ENCODE assay signal across 20 cellular contexts in the genomic region with DNA sequence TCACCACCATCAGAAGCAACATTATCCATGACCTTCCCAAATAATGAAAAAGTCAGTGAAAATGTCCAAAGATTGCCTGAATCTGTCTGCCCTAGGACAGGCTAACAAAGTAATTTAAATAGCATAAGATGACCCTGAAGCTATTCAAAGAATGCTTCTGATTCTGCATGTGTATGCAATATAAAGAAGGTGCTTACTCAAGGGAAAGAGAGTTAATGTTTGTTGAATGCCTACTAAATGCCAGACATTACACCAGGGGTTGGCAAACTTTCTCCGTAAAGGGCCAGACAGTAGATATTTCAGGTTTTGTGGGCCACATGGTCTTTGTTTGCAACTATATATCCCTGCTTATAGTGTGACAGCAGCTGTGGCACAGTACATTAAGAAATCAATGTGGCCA.
DNase-seq lines count a peak whose midpoint lies in the region; ATAC-seq and TF ChIP-seq lines count a peak whose summit lies in the region.
"Had no signal": no experiment of that assay in that cellular context is flagged by ENCODE, and none has a peak within 500 bp of the region (broad histone marks: within the 10 kb centered on the region; RNA-seq: fewer than 3 reads in every experiment).

No MANE protein-coding gene starts in this region.

- H3K27me3 Mint-ChIP-seq in GM23338 (ENCODE audit: insufficient read depth, low read depth, poor library complexity) (peaks cover 4% of the 10 kb centered on the region), type B pancreatic cell (no peaks in the 10 kb centered on the region)
- no peaks in the 10 kb centered on the region for H3K27me3 Mint-ChIP-seq in activated T-cell treated with anti-CD3 and anti-CD28 coated beads, Interleukin-2, amount 50 U/mL, for 4 hours (ENCODE audit: low read depth)
- H3K27me3 Mint-ChIP-seq: CD8-positive, alpha-beta memory T cell had no signal

- H3K27ac Mint-ChIP-seq in GM23338 (peak overlapping the region; percentile 86), type B pancreatic cell (no peak overlapping the region)
- H3K27ac Mint-ChIP-seq: CD8-positive, alpha-beta memory T cell had no signal

- no peak overlapping the region for H3K4me2 ChIP-seq in GM23338
- H3K4me2 ChIP-seq: KMS-11 had no signal

- ATAC-seq in GM23338 (peak; percentile 50), lower lobe of right lung (peak in 1 of 2 donors; percentile 7)
- no peak for ATAC-seq in activated T-cell treated with anti-CD3 and anti-CD28 coated beads, Interleukin-2, amount 50 U/mL, for 4 hours
- ATAC-seq: PC-3, SK-N-SH treated with all-trans-retinoic acid at 6 μM for 48 hours had no signal

- H3K4me1 ChIP-seq in GM23338 (ENCODE audit: insufficient read depth) (no peaks in the 10 kb centered on the region; the same call in none of the 2 replicates), lower lobe of right lung (peaks cover 13% of the 10 kb centered on the region), transverse colon (peaks cover 0 to 20% (median 7%) of the 10 kb centered on the region in 4 donors)

- in situ Hi-C loops in transverse colon (cut with MboI; ENCODE audit: low pct_ligation_motif_present in 1 of 4, low pct_unique_long_range_greater_than_20kb in 1 of 4, low sequenced_read_pairs in 3 of 4): no loop called here

- 81 to 100% methylated on average over 1 of the region's 1 CpG for WGBS in transverse colon (ENCODE audit: low coverage in 1 of 2), 2 donors

- no peaks in the 10 kb centered on the region for H3K9me2 ChIP-seq in GM23338 (ENCODE audit: insufficient read depth)

- intact Hi-C loops in lower lobe of right lung (cut with DNase I): no loop called here
- intact Hi-C loops in transverse colon (cut with DNase I; ENCODE audit: low total_unique reads): no loop called here

- H3K36me3 Mint-ChIP-seq in GM23338 (ENCODE audit: low read depth) (no peaks in the 10 kb centered on the region), type B pancreatic cell (no peaks in the 10 kb centered on the region)
- H3K36me3 Mint-ChIP-seq in activated T-cell treated with anti-CD3 and anti-CD28 coated beads, Interleukin-2, amount 50 U/mL, for 4 hours (ENCODE audit: insufficient read depth): peaks cover 17% of the 10 kb centered on the region

- DNase-seq in GM23338 (ENCODE audit: low spot score) (peak; percentile 45), lower lobe of right lung (no peak), transverse colon (no peak), HK-2 (ENCODE audit: unreplicated experiment) (no peak), type B pancreatic cell (ENCODE audit: extremely low spot score, unreplicated experiment) (no peak)
- DNase-seq in activated T-cell treated with anti-CD3 and anti-CD28 coated beads, Interleukin-2, amount 50 U/mL, for 4 hours: no peak
- DNase-seq: C1 segment of cervical spinal cord; CD8-positive, alpha-beta memory T cell; DMS79 treated with DMSO at 0.1 percent for 48 hours; H7; MV-4-11; NCI-H1694 treated with DMSO at 0.1 percent for 48 hours; NCI-H2227 treated with DMSO at 0.1 percent for 48 hours; NCI-H526; PC-3; RPMI8226; SHP77 treated with DMSO at 0.1 percent for 48 hours had no signal

- peak overlapping the region; percentile 72 for H3K27ac ChIP-seq in GM23338 (ENCODE audit: low read depth)
- H3K27ac ChIP-seq in VCaP: peak overlapping the region; percentile 45; the same call in 1 of the 2 replicates
- H3K27ac ChIP-seq in lower lobe of right lung: peak overlapping the region; percentile 71
- H3K27ac ChIP-seq in transverse colon: peak overlapping the region in 3 of 4 donors; percentile 11 to 46 (median 24)
- H3K27ac ChIP-seq: KMS-11 had no signal

- H3K27me3 ChIP-seq in GM23338 (ENCODE audit: insufficient read depth) (no peaks in the 10 kb centered on the region), lower lobe of right lung (ENCODE audit: low read depth) (no peaks in the 10 kb centered on the region), transverse colon (no peaks in the 10 kb centered on the region)

- H2AFZ ChIP-seq in GM23338: no peak overlapping the region

- H3K4me3 ChIP-seq in GM23338 (no peak overlapping the region), lower lobe of right lung (no peak overlapping the region), transverse colon (no peak overlapping the region)

- TF ChIP-seq POLR2A in transverse colon (IDR thresholded peaks at IDR 0.05): no peak

- no peaks in the 10 kb centered on the region for H3F3A ChIP-seq in GM23338 (replicated peaks; ENCODE audit: low read depth)

- H3K4me3 Mint-ChIP-seq in GM23338 (no peak overlapping the region; the same call in 2 of the 3 replicates), type B pancreatic cell (no peak overlapping the region)
- H3K4me3 Mint-ChIP-seq in activated T-cell treated with anti-CD3 and anti-CD28 coated beads, Interleukin-2, amount 50 U/mL, for 4 hours: no peak overlapping the region
- H3K4me3 Mint-ChIP-seq: CD8-positive, alpha-beta memory T cell had no signal

- TF ChIP-seq EP300 in transverse colon (IDR thresholded peaks at IDR 0.05; ENCODE audit: low read depth): no peak

- H3K4me1 Mint-ChIP-seq in GM23338: peaks cover 15% of the 10 kb centered on the region
- no peaks in the 10 kb centered on the region for H3K4me1 Mint-ChIP-seq in type B pancreatic cell (ENCODE audit: unreplicated experiment)
- H3K4me1 Mint-ChIP-seq in activated T-cell treated with anti-CD3 and anti-CD28 coated beads, Interleukin-2, amount 50 U/mL, for 4 hours (ENCODE audit: low read depth): no peaks in the 10 kb centered on the region
- H3K4me1 Mint-ChIP-seq: CD8-positive, alpha-beta memory T cell had no signal

- H3K36me3 ChIP-seq in GM23338 (ENCODE audit: insufficient read depth) (no peaks in the 10 kb centered on the region), lower lobe of right lung (no peaks in the 10 kb centered on the region), transverse colon (no peaks in the 10 kb centered on the region)

- H3K9me3 ChIP-seq in lower lobe of right lung (no peaks in the 10 kb centered on the region), transverse colon (no peaks in the 10 kb centered on the region)

- H4K20me1 ChIP-seq in GM23338 (replicated peaks; ENCODE audit: insufficient read depth): no peaks in the 10 kb centered on the region

- H3K9me3 Mint-ChIP-seq in GM23338: no peaks in the 10 kb centered on the region
- H3K9me3 Mint-ChIP-seq in type B pancreatic cell: no peaks in the 10 kb centered on the region
- no peaks in the 10 kb centered on the region for H3K9me3 Mint-ChIP-seq in activated T-cell treated with anti-CD3 and anti-CD28 coated beads, Interleukin-2, amount 50 U/mL, for 4 hours
- H3K9me3 Mint-ChIP-seq: CD8-positive, alpha-beta memory T cell had no signal

- TF ChIP-seq CTCF in GM23338 (conservative IDR thresholded peaks at IDR 0.05; ENCODE audit: low read depth in 2 of 2) (no peak), VCaP (conservative IDR thresholded peaks at IDR 0.05) (no peak), lower lobe of right lung (IDR thresholded peaks at IDR 0.05) (no peak), transverse colon (IDR thresholded peaks at IDR 0.05) (no peak), type B pancreatic cell (conservative IDR thresholded peaks at IDR 0.05) (no peak)

- H3K79me2 ChIP-seq in GM23338 (replicated peaks; ENCODE audit: insufficient read depth): no peaks in the 10 kb centered on the region

TF ChIP-seq in GM23338, 12 proteins besides CTCF, POLR2A, EP300 and RAD21:
- TF ChIP-seq JUNB (IDR thresholded peaks at IDR 0.05; ENCODE audit: unreplicated experiment): no peak
- TF ChIP-seq NANOG (IDR thresholded peaks at IDR 0.05; ENCODE audit: borderline replicate concordance): peak; percentile 64; the same call in 1 of the 2 replicates
TF ChIP-seq in GM23338: peak in this region for 1.
